ENCODE assay signal across 22 cellular contexts in the genomic region with DNA sequence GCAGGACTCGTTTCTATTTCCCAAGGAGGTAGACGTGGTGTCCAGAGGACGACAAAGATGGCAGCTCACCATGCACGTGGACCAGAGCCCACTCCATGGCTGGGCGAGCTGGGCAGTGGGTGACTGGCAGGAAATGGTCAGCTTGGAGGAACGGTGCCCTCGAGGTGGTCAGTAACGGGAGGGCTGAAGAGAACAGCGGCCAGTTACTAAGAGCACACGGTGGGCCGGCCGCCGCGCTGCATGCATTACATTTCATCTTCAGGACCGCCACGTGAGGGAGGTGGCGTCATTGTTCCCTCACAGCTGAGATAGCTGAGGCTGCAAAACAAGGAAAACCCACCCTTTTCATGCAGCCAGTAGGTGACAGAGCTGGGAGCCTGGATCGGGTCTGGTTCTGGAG. TPM values are rescaled to one million over a fixed set of nuclear protein-coding genes. Genes with fewer than 3 reads are reported as not detected.
DNase-seq lines count a peak whose midpoint lies in the region; ATAC-seq and TF ChIP-seq lines count a peak whose summit lies in the region.
"Had no signal": no experiment of that assay in that cellular context is flagged by ENCODE, and none has a peak within 500 bp of the region (broad histone marks: within the 10 kb centered on the region; RNA-seq: fewer than 3 reads in every experiment).

No MANE protein-coding gene starts in this region.

- peaks cover 3% of the 10 kb centered on the region for H3K4me1 Mint-ChIP-seq in endodermal cell
- H3K4me1 Mint-ChIP-seq in stimulated activated memory B cell treated with anti-CD40 and anti-IgM and Interleukin-4, amounts not matched to agents 10 μg/mL and 1 μg/mL and 100 μg/mL, for 72 hours: peaks cover 13% of the 10 kb centered on the region

- H3K4ac ChIP-seq in IMR-90 (ENCODE audit: low read depth, low read length): no peak overlapping the region

- H4K20me1 ChIP-seq in IMR-90 (ENCODE audit: insufficient read depth, low read length): no peaks in the 10 kb centered on the region

- no peak overlapping the region for H3K56ac ChIP-seq in IMR-90 (ENCODE audit: extremely low read depth, insufficient read depth, low read length)

- no peak overlapping the region for H2BK15ac ChIP-seq in IMR-90 (ENCODE audit: low read depth, low read length)

- peak overlapping the region; percentile 51 for H2AFZ ChIP-seq in IMR-90 (replicated peaks; ENCODE audit: low read length, poor library complexity)

- no peak overlapping the region for H3K23ac ChIP-seq in IMR-90 (ENCODE audit: low read depth, low read length)

- CTCF ChIA-PET in IMR-90 (lab: Yijun Ruan, JAX): interaction anchor here (1.3 to 3.2 kb wide), 2 partner anchors 51 to 1083 kb away, joined by 4 to 13 read pairs; no protein-coding TSS in a partner anchor

- H3K9me1 ChIP-seq in IMR-90 (ENCODE audit: insufficient read depth, low read length): no peaks in the 10 kb centered on the region

- dilution Hi-C loops in IMR-90 (cut with HindIII; ENCODE audit: low sequenced_read_pairs, unreplicated experiment): no loop called here

- H2AK5ac ChIP-seq in IMR-90 (ENCODE audit: low read depth, low read length): no peak overlapping the region

- H4K91ac ChIP-seq in IMR-90 (ENCODE audit: insufficient read depth, low read depth, low read length): no peak overlapping the region

- no peak overlapping the region for H3K27ac Mint-ChIP-seq in endodermal cell
- no peak overlapping the region for H3K27ac Mint-ChIP-seq in stimulated activated memory B cell treated with anti-CD40 and anti-IgM and Interleukin-4, amounts not matched to agents 10 μg/mL and 1 μg/mL and 100 μg/mL, for 72 hours
- H3K27ac Mint-ChIP-seq: activated CD8-positive, alpha-beta T cell treated with anti-CD3 and anti-CD28 coated beads, Interleukin-2, amount 10 ng/mL, durations not matched to agents 7 days and 5 days; stimulated activated naive CD8-positive, alpha-beta T cell treated with anti-CD3 and anti-CD28 coated beads, Interleukin-15, Interleukin-2, amounts not matched to agents 100 ng/mL and 50 ng/mL, for 24 hours had no signal

- no peaks in the 10 kb centered on the region for H3K79me1 ChIP-seq in IMR-90 (ENCODE audit: low read depth in 1 of 2, low read length in 2 of 2)

- no peak overlapping the region for H3K4me2 ChIP-seq in IMR-90 (ENCODE audit: low read depth, low read length)

- H3K14ac ChIP-seq in IMR-90 (replicated peaks; ENCODE audit: low read depth, low read length): no peak overlapping the region

- H3K27me3 ChIP-seq in IMR-90 (ENCODE audit: control insufficient read depth, insufficient read depth, low read length): peaks cover 2% of the 10 kb centered on the region; the same call in 1 of the 2 replicates
- H3K27me3 ChIP-seq in endodermal cell (ENCODE audit: control insufficient read depth, insufficient read depth, low read length, poor library complexity, severe bottlenecking): no peaks in the 10 kb centered on the region
- H3K27me3 ChIP-seq in psoas muscle (ENCODE audit: insufficient read depth in 3 of 3, low read length in 2 of 3): no peaks in the 10 kb centered on the region
- H3K27me3 ChIP-seq: heart right ventricle, ovary, upper lobe of left lung had no signal

- DNase-seq in GM20000 (ENCODE audit: low spot score) (peak; percentile 7), IMR-90 (no peak), endodermal cell (no peak), psoas muscle (no peak), NCI-H510A (lab: John Stamatoyannopoulos, UW) (no peak)
- DNase-seq: activated CD4-positive, CD25-positive, alpha-beta regulatory T cell treated with anti-CD3 and anti-CD28 coated beads, Interleukin-2, amount 50 U/mL, for 72 hours; activated CD8-positive, alpha-beta T cell treated with anti-CD3 and anti-CD28 coated beads, Interleukin-2, amount 10 ng/mL, durations not matched to agents 7 days and 5 days; activated T-cell treated with anti-CD3 and anti-CD28 coated beads, Interleukin-2, amount 50 U/mL, for 48 hours; immature natural killer cell; KG1; NCI-H1930; NCI-H226; stimulated activated CD4-positive, alpha-beta T cell treated with anti-CD3 and anti-CD28 coated beads, Interleukin-2, amount 100 ng/mL, for 48 hours had no signal

- H3K4me3 Mint-ChIP-seq in endodermal cell: no peak overlapping the region
- H3K4me3 Mint-ChIP-seq in stimulated activated memory B cell treated with anti-CD40 and anti-IgM and Interleukin-4, amounts not matched to agents 10 μg/mL and 1 μg/mL and 100 μg/mL, for 72 hours: no peak overlapping the region
- H3K4me3 Mint-ChIP-seq: activated CD8-positive, alpha-beta T cell treated with anti-CD3 and anti-CD28 coated beads, Interleukin-2, amount 10 ng/mL, durations not matched to agents 7 days and 5 days; immature natural killer cell; stimulated activated naive CD8-positive, alpha-beta T cell treated with anti-CD3 and anti-CD28 coated beads, Interleukin-15, Interleukin-2, amounts not matched to agents 100 ng/mL and 50 ng/mL, for 24 hours had no signal

- no peak overlapping the region for H2BK5ac ChIP-seq in IMR-90 (ENCODE audit: low read depth, low read length, poor library complexity, severe bottlenecking)

- TF ChIP-seq CTCF in GM20000 (IDR thresholded peaks at IDR 0.05; ENCODE audit: extremely low read depth, missing control alignments) (no peak), IMR-90 (conservative IDR thresholded peaks at IDR 0.05; ENCODE audit: low read depth, low read length) (no peak), endodermal cell (conservative IDR thresholded peaks at IDR 0.05) (no peak), psoas muscle (IDR thresholded peaks at IDR 0.05) (no peak)

- H3K9ac ChIP-seq in IMR-90 (ENCODE audit: low read depth, low read length) (no peak overlapping the region), endodermal cell (ENCODE audit: extremely low read depth, low read length, poor library complexity, severe bottlenecking) (no peak overlapping the region)

- peaks cover 6% of the 10 kb centered on the region for H3K9me3 Mint-ChIP-seq in endodermal cell
- no peaks in the 10 kb centered on the region for H3K9me3 Mint-ChIP-seq in stimulated activated memory B cell treated with anti-CD40 and anti-IgM and Interleukin-4, amounts not matched to agents 10 μg/mL and 1 μg/mL and 100 μg/mL, for 72 hours
- H3K9me3 Mint-ChIP-seq: immature natural killer cell; stimulated activated naive CD8-positive, alpha-beta T cell treated with anti-CD3 and anti-CD28 coated beads, Interleukin-15, Interleukin-2, amounts not matched to agents 100 ng/mL and 50 ng/mL, for 24 hours had no signal

- in situ Hi-C loops in IMR-90 (cut with MboI; ENCODE audit: low sequenced_read_pairs): loop anchor here (10.0 kb wide), 2 partner anchors 958 to 1288 kb away; no protein-coding TSS in a partner anchor

- intact Hi-C loops in IMR-90 (cut with micrococcal nuclease) (loop anchor here (1.0 to 10.0 kb wide), 2 partner anchors 958 to 1083 kb away; no protein-coding TSS in a partner anchor), psoas muscle (cut with DNase I) (loop anchor here (10.0 kb wide), 4 partner anchors 118 to 938 kb away; no protein-coding TSS in a partner anchor)

- H3K9me3 ChIP-seq in IMR-90 (ENCODE audit: control insufficient read depth, insufficient read depth, low read length): no peaks in the 10 kb centered on the region
- no peaks in the 10 kb centered on the region for H3K9me3 ChIP-seq in endodermal cell (ENCODE audit: control insufficient read depth, low read length)
- no peaks in the 10 kb centered on the region for H3K9me3 ChIP-seq in psoas muscle
- H3K9me3 ChIP-seq: Caco-2, heart right ventricle, ovary, upper lobe of left lung had no signal

- POLR2A ChIA-PET in IMR-90 (lab: Charles Lee; ENCODE audit: unreplicated experiment): interaction anchor here (0.6 kb wide), 1 partner anchor 262 kb away, joined by 4 read pairs; no protein-coding TSS in a partner anchor

- H2BK20ac ChIP-seq in IMR-90 (ENCODE audit: low read depth, low read length): no peak overlapping the region

- H3K4me1 ChIP-seq in IMR-90 (ENCODE audit: control insufficient read depth, insufficient read depth, low read length) (no peaks in the 10 kb centered on the region; the same call in 1 of the 2 replicates), endodermal cell (ENCODE audit: control insufficient read depth, insufficient read depth, low read length) (no peaks in the 10 kb centered on the region), psoas muscle (peaks cover 16% of the 10 kb centered on the region)
- H3K4me1 ChIP-seq: Caco-2 had no signal

- no peak overlapping the region for H3K27ac ChIP-seq in IMR-90 (ENCODE audit: insufficient read depth, low read length)
- peak overlapping the region; percentile 88 for H3K27ac ChIP-seq in endodermal cell (ENCODE audit: low read depth, low read length)
- H3K27ac ChIP-seq in psoas muscle: peak overlapping the region; percentile 57

- no peak overlapping the region for H4K5ac ChIP-seq in IMR-90 (ENCODE audit: low read depth, low read length)

- no peak overlapping the region for H3K18ac ChIP-seq in IMR-90 (ENCODE audit: low read depth, low read length)

- H2BK120ac ChIP-seq in IMR-90 (ENCODE audit: low read depth, low read length): no peak overlapping the region

- H3K36me3 Mint-ChIP-seq in endodermal cell (ENCODE audit: low read depth): peaks cover 10% of the 10 kb centered on the region
- H3K36me3 Mint-ChIP-seq in stimulated activated memory B cell treated with anti-CD40 and anti-IgM and Interleukin-4, amounts not matched to agents 10 μg/mL and 1 μg/mL and 100 μg/mL, for 72 hours: no peaks in the 10 kb centered on the region
- H3K36me3 Mint-ChIP-seq: immature natural killer cell had no signal

- no TSS peak for BruUV-seq in IMR-90 (replicated peaks; lab: Mats Ljungman, UMichigan)

- ATAC-seq in IMR-90 (ENCODE audit: low read depth) (no peak), psoas muscle (peak in 2 of 4 donors; percentile 2 to 5), HG02571 (IDR thresholded peaks at IDR 0.05; ENCODE audit: unreplicated experiment) (no peak)
- ATAC-seq in stimulated activated memory B cell treated with anti-CD40 and anti-IgM and Interleukin-4, amounts not matched to agents 10 μg/mL and 1 μg/mL and 100 μg/mL, for 72 hours: no peak
- ATAC-seq: activated CD8-positive, alpha-beta T cell treated with anti-CD3 and anti-CD28 coated beads, Interleukin-2, amount 10 ng/mL, durations not matched to agents 7 days and 5 days had no signal

- H3K27me3 Mint-ChIP-seq in endodermal cell (ENCODE audit: insufficient read depth): peaks cover 4% of the 10 kb centered on the region
- H3K27me3 Mint-ChIP-seq in stimulated activated memory B cell treated with anti-CD40 and anti-IgM and Interleukin-4, amounts not matched to agents 10 μg/mL and 1 μg/mL and 100 μg/mL, for 72 hours: peaks cover 53% of the 10 kb centered on the region
- H3K27me3 Mint-ChIP-seq: stimulated activated naive CD8-positive, alpha-beta T cell treated with anti-CD3 and anti-CD28 coated beads, Interleukin-15, Interleukin-2, amounts not matched to agents 100 ng/mL and 50 ng/mL, for 24 hours had no signal

- H3K4me3 ChIP-seq in IMR-90 (ENCODE audit: insufficient read depth, low read depth, low read length) (no peak overlapping the region), endodermal cell (ENCODE audit: low read length) (no peak overlapping the region), psoas muscle (no peak overlapping the region)
- H3K4me3 ChIP-seq: heart right ventricle, ovary, skin epidermis, upper lobe of left lung had no signal

- no peak overlapping the region for H4K8ac ChIP-seq in IMR-90 (ENCODE audit: low read depth in 2 of 2, low read length in 2 of 2)

- no peak overlapping the region for H2AK9ac ChIP-seq in IMR-90 (replicated peaks; ENCODE audit: low read depth, low read length, poor library complexity)

- no peak for TF ChIP-seq POLR2A in IMR-90 (IDR thresholded peaks at IDR 0.05; ENCODE audit: low read depth, low read length)

- WGBS in IMR-90 (ENCODE audit: extremely low coverage in 2 of 2, insufficient read length in 1 of 2), 2 experiments: 80% methylated on average over 12 of the region's 18 CpGs; no CpG with 5 or more reads in 1 of the 2 experiments
- 96 to 97% methylated on average over 12 to 18 of the region's 18 CpGs for WGBS in endodermal cell (ENCODE audit: insufficient coverage in 1 of 2, insufficient read length in 1 of 2), 2 experiments
- 77 to 91% (median 80%) methylated on average over 18 of the region's 18 CpGs for WGBS in psoas muscle, 3 donors

- H3K36me3 ChIP-seq in IMR-90 (ENCODE audit: control insufficient read depth, insufficient read depth, low read length) (no peaks in the 10 kb centered on the region), endodermal cell (ENCODE audit: control insufficient read depth, insufficient read depth, low read length) (no peaks in the 10 kb centered on the region), psoas muscle (ENCODE audit: insufficient read depth in 1 of 2, low read depth in 1 of 2) (no peaks in the 10 kb centered on the region)
- H3K36me3 ChIP-seq: heart right ventricle, ovary, upper lobe of left lung had no signal

- TF ChIP-seq RAD21 in IMR-90 (IDR thresholded peaks at IDR 0.05; ENCODE audit: low read length): no peak

RNA-seq across cellular contexts. Expression of gene RGMA, which starts 52.1 kb away (rescaled TPM):
- total RNA-seq in IMR-90 (2012; rRNA removed): 0.18 TPM in 1 of 2 replicates, not detected in the other
- 0.23 and 0.26 TPM in 2 replicates for polyA plus RNA-seq in IMR-90 (2012; rRNA removed)
- polyA plus RNA-seq in IMR-90 (2012; cell fraction: cytosol; rRNA removed): 0.31 and 0.34 TPM in 2 replicates
- polyA plus RNA-seq in IMR-90 (2012; cell fraction: nucleus; rRNA removed; ENCODE audit: low replicate concordance): 0.09 and 0.21 TPM in 2 replicates
- 10 to 100 TPM; 37.7 to 67.1 TPM for total RNA-seq in endodermal cell
- polyA plus RNA-seq in endodermal cell (2013, experiment 1 of 2): 64.3 TPM
- 48.1 TPM for polyA plus RNA-seq in endodermal cell (2013, experiment 2 of 2)
- 100 to 1,000 TPM in 2 of 4 donors, 10 to 100 TPM in 2; 45.8 to 217 (median 103) TPM for total RNA-seq in psoas muscle
- polyA plus RNA-seq in psoas muscle: 100 to 1,000 TPM in 2 of 3 donors, 10 to 100 TPM in 1; 39.2 to 187 (median 129) TPM
- total RNA-seq: activated CD8-positive, alpha-beta T cell treated with anti-CD3 and anti-CD28 coated beads, Interleukin-2, amount 10 ng/mL, durations not matched to agents 7 days and 5 days; Daoy had no signal
- polyA plus RNA-seq: immature natural killer cell had no signal

Comparison
In these comparisons a context has a peak if more than half of its experiments do, and no peak if none do; other contexts are left out.
1. RNA of gene RGMA, which starts 52.1 kb away (total RNA-seq): 45.8 to 217 TPM in psoas muscle and 37.7 to 67.1 TPM in endodermal cell; 0.18 TPM in IMR-90; every median in the first group is over 10 times any median in the second.